ENCODE assay signal across 8 cellular contexts in genomic region chr16:29943846-29944669, GRCh38. TPM values are rescaled to one million over a fixed set of nuclear protein-coding genes. Genes with fewer than 3 reads are reported as not detected.
DNase-seq lines count a peak whose midpoint lies in the region; ATAC-seq and TF ChIP-seq lines count a peak whose summit lies in the region.

No MANE protein-coding gene starts in this region.

- H3K36me3 ChIP-seq in Caco-2 (ENCODE audit: control insufficient read depth, insufficient read depth, low read length) = no peaks in the 10 kb centered on the region
- H3K36me3 ChIP-seq in adrenal gland (replicated peaks in 1 of 2) = no peaks in the 10 kb centered on the region
- H3K36me3 ChIP-seq in uterus = no peaks in the 10 kb centered on the region
- H3K36me3 ChIP-seq in CD8-positive, alpha-beta T cell (ENCODE audit: insufficient read depth, low read length) = no peaks in the 10 kb centered on the region

- peaks cover 18% of the 10 kb centered on the region for H3K4me1 Mint-ChIP-seq in Caco-2 (ENCODE audit: low read depth, unreplicated experiment)
- H3K4me1 Mint-ChIP-seq in CD8-positive, alpha-beta T cell (ENCODE audit: low read depth) = peaks cover 3% of the 10 kb centered on the region

- TF ChIP-seq POLR2A in adrenal gland (IDR thresholded peaks at IDR 0.05) (peak in 1 of 2 donors; percentile 51), uterus (IDR thresholded peaks at IDR 0.05) (no peak)

- H3K27ac Mint-ChIP-seq in Caco-2 (ENCODE audit: unreplicated experiment) = peak overlapping the region; percentile 74
- H3K27ac Mint-ChIP-seq in CD8-positive, alpha-beta T cell = no peak overlapping the region

- DNase-seq in Caco-2 (peak; percentile 86 to 94), M059J (ENCODE audit: low read depth) (peak; percentile 99), adrenal gland (peak; percentile 46 to 84 (median 78)), kidney tubule cell (ENCODE audit: low spot score) (peak; percentile 99), uterus (peak; percentile 74 to 81), NOMO-1 (lab: John Stamatoyannopoulos, UW; ENCODE audit: unreplicated experiment in 2 of 2) (no peak)
- no peak for DNase-seq in CD8-positive, alpha-beta T cell

- no peaks in the 10 kb centered on the region for H3K27me3 Mint-ChIP-seq in Caco-2 (ENCODE audit: insufficient read depth, unreplicated experiment)
- H3K27me3 Mint-ChIP-seq in CD8-positive, alpha-beta T cell (ENCODE audit: low read depth) = no peaks in the 10 kb centered on the region

- peaks cover 16% of the 10 kb centered on the region for H3K36me3 Mint-ChIP-seq in Caco-2 (ENCODE audit: insufficient read depth, unreplicated experiment)
- H3K36me3 Mint-ChIP-seq in CD8-positive, alpha-beta T cell = no peaks in the 10 kb centered on the region

- TF ChIP-seq CTCF in Caco-2 (IDR thresholded peaks at IDR 0.05; ENCODE audit: insufficient read depth in 1 of 2, low read depth in 1 of 2, low read length in 1 of 2, severe bottlenecking in 1 of 2, unreplicated experiment in 1 of 2) = peak in 1 of 2 experiments; percentile 38
- peak in 1 of 6 experiments; percentile 10 for TF ChIP-seq CTCF in adrenal gland (IDR thresholded peaks at IDR 0.05)
- TF ChIP-seq CTCF in uterus (IDR thresholded peaks at IDR 0.05) = peak in 1 of 4 experiments; percentile 8
- TF ChIP-seq CTCF in CD8-positive, alpha-beta T cell (IDR thresholded peaks at IDR 0.05) = no peak

- BruUV-seq in Caco-2 (replicated peaks; lab: Mats Ljungman, UMichigan) = TSS peak; percentile 83

- H3K9me3 ChIP-seq in Caco-2 (peaks cover 8% of the 10 kb centered on the region), adrenal gland (replicated peaks in 1 of 3) (no peaks in the 10 kb centered on the region), uterus (no peaks in the 10 kb centered on the region)
- no peaks in the 10 kb centered on the region for H3K9me3 ChIP-seq in CD8-positive, alpha-beta T cell (ENCODE audit: low read length)

- CTCF ChIA-PET in Caco-2 (lab: Charles Lee) = interaction anchor here (0.6 to 1.5 kb wide), 6 partner anchors 12 to 236 kb away, joined by 3 to 10 read pairs (median 4); partner anchors contain the start of genes KCTD13, TAOK2 and TMEM219
- CTCF ChIA-PET in CD8-positive, alpha-beta T cell (lab: Charles Lee) = interaction anchor here (0.8 to 0.9 kb wide), 2 partner anchors 53 to 253 kb away, joined by 3 read pairs; no protein-coding TSS in a partner anchor

- H3K4me1 ChIP-seq in Caco-2 (peaks cover 31% of the 10 kb centered on the region), adrenal gland (replicated peaks in 1 of 2) (no peaks in the 10 kb centered on the region), uterus (no peaks in the 10 kb centered on the region)
- no peaks in the 10 kb centered on the region for H3K4me1 ChIP-seq in CD8-positive, alpha-beta T cell (ENCODE audit: insufficient read depth, low read length)

- H3K27me3 ChIP-seq in Caco-2 (replicated peaks; ENCODE audit: control insufficient read depth, insufficient read depth, low read length) (no peaks in the 10 kb centered on the region), adrenal gland (no peaks in the 10 kb centered on the region), uterus (no peaks in the 10 kb centered on the region)
- no peaks in the 10 kb centered on the region for H3K27me3 ChIP-seq in CD8-positive, alpha-beta T cell (ENCODE audit: insufficient read depth, low read length)

- 41 to 46% (median 44%) methylated on average over 11 of the region's 11 CpGs for WGBS in adrenal gland, 4 donors

- H3K27ac ChIP-seq in adrenal gland (peak overlapping the region; percentile 59 to 87 (median 66)), uterus (peak overlapping the region; percentile 70 to 79)
- H3K27ac ChIP-seq in CD8-positive, alpha-beta T cell (ENCODE audit: low read depth, low read length) = no peak overlapping the region

- H3K4me3 Mint-ChIP-seq in Caco-2 (ENCODE audit: unreplicated experiment) = peak overlapping the region; percentile 45
- no peak overlapping the region for H3K4me3 Mint-ChIP-seq in CD8-positive, alpha-beta T cell

- intact Hi-C loops in Caco-2 (cut with micrococcal nuclease; ENCODE audit: unreplicated experiment) = loop anchor here (1.0 kb wide), 1 partner anchor 17 kb away; no protein-coding TSS in a partner anchor
- intact Hi-C loops in adrenal gland (cut with DNase I) = no loop called here
- intact Hi-C loops in uterus (cut with DNase I; ENCODE audit: low total_unique reads) = no loop called here
- intact Hi-C loops in CD8-positive, alpha-beta T cell (cut with DNase I, micrococcal nuclease) = no loop called here

- ATAC-seq in CD8-positive, alpha-beta T cell = no peak
- ATAC-seq in HG03095 (IDR thresholded peaks at IDR 0.05; ENCODE audit: unreplicated experiment) = no peak

- POLR2A ChIA-PET in Caco-2 (lab: Charles Lee) = interaction anchor here (0.6 to 0.9 kb wide), 3 partner anchors 18 to 88 kb away, joined by 5 to 16 read pairs (median 6); partner anchors contain the start of gene KCTD13
- POLR2A ChIA-PET in CD8-positive, alpha-beta T cell (lab: Charles Lee) = interaction anchor here (1.0 kb wide), 1 partner anchor 15 kb away, joined by 3 read pairs; no protein-coding TSS in a partner anchor

- H3K4me3 ChIP-seq in Caco-2 (ENCODE audit: low read depth, low read length) (no peak overlapping the region), adrenal gland (no peak overlapping the region), uterus (no peak overlapping the region)
- no peak overlapping the region for H3K4me3 ChIP-seq in CD8-positive, alpha-beta T cell (ENCODE audit: low read depth, low read length)

- peaks cover 10% of the 10 kb centered on the region for H3K9me3 Mint-ChIP-seq in Caco-2 (ENCODE audit: unreplicated experiment)
- no peaks in the 10 kb centered on the region for H3K9me3 Mint-ChIP-seq in CD8-positive, alpha-beta T cell

RNA-seq across cellular contexts. Expression of gene TMEM219, which starts 17.8 kb away (rescaled TPM):
- total RNA-seq in Caco-2 (2022) (54.5 and 57.7 TPM in 2 replicates), adrenal gland (100 to 1,000 TPM; 164 to 300 (median 192) TPM), uterus (10 to 100 TPM; 38.6 to 82.3 (median 58.5) TPM)
- 86.9 and 110 TPM in 2 replicates for total RNA-seq in M059J (2014; rRNA removed; shearing (Covaris generic))
- 100 to 1,000 TPM; 100 to 278 (median 272) TPM for polyA plus RNA-seq in adrenal gland
- 10 to 100 TPM; 41.5 to 50.2 TPM for total RNA-seq in CD8-positive, alpha-beta T cell

RNA-seq across cellular contexts. Expression of gene KCTD13, which starts 18.0 kb away (rescaled TPM):
- total RNA-seq in Caco-2 (2022) (13.0 and 14.9 TPM in 2 replicates), adrenal gland (10 to 100 TPM; 14.7 to 39.4 (median 21.4) TPM), uterus (10 to 100 TPM in 2 of 4 donors, 1 to 10 TPM in 2; 1.8 to 33.3 (median 14.6) TPM)
- total RNA-seq in M059J (2014; rRNA removed; shearing (Covaris generic)) = 11.3 and 16.8 TPM in 2 replicates
- polyA plus RNA-seq in adrenal gland = 10 to 100 TPM; 13.2 to 37.1 (median 33.3) TPM
- total RNA-seq in CD8-positive, alpha-beta T cell = 10 to 100 TPM; 39.7 to 41.6 TPM

RNA-seq across cellular contexts. Expression of gene TAOK2, which starts 29.6 kb away (rescaled TPM):
- total RNA-seq in Caco-2 (2022) (45.8 and 47.1 TPM in 2 replicates), adrenal gland (10 to 100 TPM; 57.5 to 95.0 (median 76.1) TPM), uterus (10 to 100 TPM; 28.4 to 70.0 (median 46.6) TPM)
- 24.1 and 47.4 TPM in 2 replicates for total RNA-seq in M059J (2014; rRNA removed; shearing (Covaris generic))
- polyA plus RNA-seq in adrenal gland = 100 to 1,000 TPM in 1 of 3 donors, 10 to 100 TPM in 2; 36.6 to 135 (median 51.0) TPM
- 10 to 100 TPM; 12.2 to 12.8 TPM for total RNA-seq in CD8-positive, alpha-beta T cell

RNA-seq across cellular contexts. Expression of gene ASPHD1, which starts 43.8 kb away (rescaled TPM):
- total RNA-seq in Caco-2 (2022) (13.2 and 14.7 TPM in 2 replicates), adrenal gland (1 to 10 TPM in 6 of 8 donors, under 1 TPM in 2; 0.34 to 9.3 (median 4.4) TPM), uterus (1 to 10 TPM in 2 of 4 donors, under 1 TPM in 1, not detected in 1; 0.61 to 1.0 (median 1.0) TPM)
- 12.1 and 16.1 TPM in 2 replicates for total RNA-seq in M059J (2014; rRNA removed; shearing (Covaris generic))
- polyA plus RNA-seq in adrenal gland = 10 to 100 TPM in 1 of 3 donors, 1 to 10 TPM in 2; 2.4 to 15.8 (median 7.2) TPM
- not detected for total RNA-seq in CD8-positive, alpha-beta T cell

RNA-seq across cellular contexts. Expression of gene SEZ6L2, which starts 44.7 kb away (rescaled TPM):
- total RNA-seq in Caco-2 (2022) (24.1 and 26.3 TPM in 2 replicates), adrenal gland (100 to 1,000 TPM in 1 of 8 donors, 10 to 100 TPM in 7; 25.1 to 302 (median 45.8) TPM), uterus (10 to 100 TPM in 1 of 4 donors, 1 to 10 TPM in 1, under 1 TPM in 1, not detected in 1; 0.52 to 19.4 (median 4.6) TPM)
- total RNA-seq in M059J (2014; rRNA removed; shearing (Covaris generic)) = 16.7 and 38.3 TPM in 2 replicates
- 10 to 100 TPM; 14.5 to 20.1 (median 20.1) TPM for polyA plus RNA-seq in adrenal gland
- not detected for total RNA-seq in CD8-positive, alpha-beta T cell

Comparison
In these comparisons a context has a peak if more than half of its experiments do, and no peak if none do; other contexts are left out.
1. DNase-seq: peak in Caco-2 (2 of 2), M059J (single experiment), adrenal gland (7 of 7), kidney tubule cell (single experiment) and uterus (2 of 2); none in NOMO-1 (0 of 2) and CD8-positive, alpha-beta T cell (0 of 7).